8 cellular contexts compared by ENCODE assay signal in the genomic region with DNA sequence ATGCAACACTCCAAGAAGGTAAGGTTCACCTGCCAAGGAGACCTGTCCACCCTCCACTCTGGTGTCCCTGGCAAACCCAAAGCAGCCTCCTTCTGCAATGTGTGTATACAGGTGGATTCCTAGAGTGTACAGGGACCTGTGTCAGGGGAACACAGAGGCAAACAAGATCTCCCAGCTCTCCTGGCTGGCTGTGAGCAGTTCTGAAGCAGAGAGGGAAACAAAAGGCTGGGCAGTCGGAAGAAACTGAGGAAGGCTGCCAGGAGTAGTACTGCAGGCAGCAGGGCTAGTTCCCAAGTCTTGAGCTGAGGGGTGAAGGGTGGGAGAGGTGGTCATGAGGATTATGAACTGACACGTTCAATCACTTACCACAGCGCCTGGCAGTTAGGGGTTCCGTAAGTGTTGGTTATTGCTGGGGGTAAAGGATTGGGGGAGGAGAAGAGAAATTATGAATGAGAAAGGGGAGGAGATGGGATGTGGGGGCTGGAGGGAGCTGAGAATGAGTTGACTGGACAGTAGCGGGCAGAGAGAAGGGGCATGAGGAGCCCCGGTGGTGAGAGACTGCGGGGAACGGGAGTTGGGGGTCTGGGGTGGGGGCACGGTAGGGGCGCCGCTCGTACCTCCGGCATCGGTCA. TPM values are rescaled to one million over a fixed set of nuclear protein-coding genes. Genes with fewer than 3 reads are reported as not detected.
A peak's percentile ranks its signal among the peaks of the same experiment; 100 is the strongest.
DNase-seq lines count a peak whose midpoint lies in the region; ATAC-seq and TF ChIP-seq lines count a peak whose summit lies in the region.

No MANE protein-coding gene starts in this region.

- no peak for TF ChIP-seq POLR2A in lower leg skin (IDR thresholded peaks at IDR 0.05)

- no peaks in the 10 kb centered on the region for H3K27me3 ChIP-seq in tibial artery

- H3K9me3 ChIP-seq in tibial artery: no peaks in the 10 kb centered on the region

- in situ Hi-C loops in astrocyte of the cerebellum (cut with HindIII; ENCODE audit: low sequenced_read_pairs): no loop called here

- peaks cover 3 to 26% (median 13%) of the 10 kb centered on the region in 3 donors for H3K36me3 ChIP-seq in tibial artery

- TF ChIP-seq CTCF in AG10803 (conservative IDR thresholded peaks at IDR 0.05; ENCODE audit: low read length) (no peak), astrocyte of the cerebellum (IDR thresholded peaks at IDR 0.05; ENCODE audit: low read depth, low read length, missing control alignments) (no peak), lower leg skin (IDR thresholded peaks at IDR 0.05) (no peak), tibial artery (IDR thresholded peaks at IDR 0.05) (no peak)

- H3K4me1 ChIP-seq in tibial artery: peaks cover 0 to 25% (median 24%) of the 10 kb centered on the region in 4 donors

- peak; percentile 6 for ATAC-seq in HG02610 (IDR thresholded peaks at IDR 0.05; ENCODE audit: unreplicated experiment)
- no peak for ATAC-seq in HG03045 (IDR thresholded peaks at IDR 0.05; ENCODE audit: unreplicated experiment)

- DNase-seq in AG10803 (ENCODE audit: low read depth) (no peak), astrocyte of the cerebellum (ENCODE audit: low read depth) (no peak), lower leg skin (ENCODE audit: low spot score in 2 of 2) (peak in 1 of 2 donors; percentile 62), tibial artery (peak in 1 of 2 donors; percentile 17), cerebellum (ENCODE audit: low spot score) (no peak), NCI-H2029 treated with DMSO at 0.1 percent for 48 hours (lab: John Stamatoyannopoulos, UW) (no peak)

- WGBS in lower leg skin, 2 donors: 1% methylated on average over 13 to 14 of the region's 14 CpGs

- peak overlapping the region; percentile 95 for H3K4me3 ChIP-seq in AG10803 (ENCODE audit: low read length)
- peak overlapping the region; percentile 73 for H3K4me3 ChIP-seq in astrocyte of the cerebellum (ENCODE audit: low read depth, low read length)
- H3K4me3 ChIP-seq in lower leg skin (ENCODE audit: low read depth, poor library complexity, severe bottlenecking): peak overlapping the region; percentile 91
- H3K4me3 ChIP-seq in tibial artery: peak overlapping the region; percentile 96 to 97

- H3K27ac ChIP-seq in tibial artery: peak overlapping the region; percentile 80 to 89

- intact Hi-C loops in lower leg skin (cut with DNase I; ENCODE audit: low total_unique reads): no loop called here
- intact Hi-C loops in tibial artery (cut with DNase I; ENCODE audit: low total_unique reads): loop anchor here (10.0 kb wide), 1 partner anchor 80 kb away; no protein-coding TSS in a partner anchor

RNA-seq across cellular contexts. Expression of a gene that starts 0.7 kb away (rescaled TPM):
- total RNA-seq in lower leg skin: 10 to 100 TPM; 19.7 to 34.4 (median 26.0) TPM
- total RNA-seq in cerebellum: 20.3 TPM

RNA-seq across cellular contexts. Expression of a gene that starts 25.0 kb away (rescaled TPM):
- total RNA-seq in lower leg skin (not detected), cerebellum (5.0 TPM)

RNA-seq across cellular contexts. Expression of a gene that starts 25.9 kb away (rescaled TPM):
- total RNA-seq in lower leg skin (100 to 1,000 TPM in 1 of 4 donors, 1 to 10 TPM in 3; 1.4 to 100 (median 3.1) TPM), cerebellum (26.0 TPM)

RNA-seq across cellular contexts. Expression of a gene that starts 36.6 kb away (rescaled TPM):
- total RNA-seq in lower leg skin (100 to 1,000 TPM; 118 to 143 (median 130) TPM), cerebellum (19.1 TPM)

RNA-seq across cellular contexts. Expression of a gene that starts 48.4 kb away (rescaled TPM):
- total RNA-seq in lower leg skin (10 to 100 TPM; 35.5 to 47.9 (median 38.1) TPM), cerebellum (36.0 TPM)
